In the genomic region with DNA sequence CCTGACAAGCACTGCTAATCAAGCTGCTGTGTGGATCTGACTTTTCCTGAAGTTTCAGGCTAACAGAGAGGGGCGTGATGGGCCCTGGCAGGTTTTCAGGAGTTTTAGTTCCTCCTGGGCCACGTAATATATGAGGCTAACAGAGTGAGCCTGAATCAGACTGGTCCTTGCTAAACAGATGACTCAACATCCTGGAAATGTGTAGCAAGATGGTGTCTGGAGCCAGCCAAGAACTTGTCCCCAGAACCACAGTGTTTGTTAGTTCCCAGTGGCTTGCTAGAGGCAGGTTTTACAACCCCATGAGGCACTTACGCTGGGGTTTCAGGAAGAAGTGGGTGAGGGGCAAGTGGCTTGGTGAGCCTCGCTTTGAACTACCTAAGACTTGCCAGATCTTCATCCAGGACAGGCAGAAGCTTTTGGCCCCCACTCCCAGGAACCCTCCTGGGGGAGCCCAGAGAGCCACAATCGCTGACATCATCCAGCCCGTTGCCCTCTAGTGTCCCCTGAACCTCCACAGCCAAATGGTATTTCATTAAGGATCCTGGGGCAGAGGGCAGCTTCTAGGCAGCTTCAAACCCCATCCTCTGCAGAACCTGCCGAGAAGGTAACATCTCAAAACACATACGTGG, we compare ENCODE assay signal across 8 cellular contexts. TPM values are rescaled to one million over a fixed set of nuclear protein-coding genes. Genes with fewer than 3 reads are reported as not detected.
DNase-seq lines count a peak whose midpoint lies in the region; ATAC-seq and TF ChIP-seq lines count a peak whose summit lies in the region.

No MANE protein-coding gene starts in this region.

- ATAC-seq in activated CD8-positive, alpha-beta memory T cell treated with anti-CD3 and anti-CD28 coated beads, Interleukin-2, amount 10 ng/mL, durations not matched to agents 7 days and 5 days = peak; percentile 90
- ATAC-seq in GM21528 (IDR thresholded peaks at IDR 0.05; ENCODE audit: low FRiP score, unreplicated experiment) = no peak
- ATAC-seq in GM19395 (IDR thresholded peaks at IDR 0.05; ENCODE audit: unreplicated experiment) = no peak
- ATAC-seq in GM21576 (IDR thresholded peaks at IDR 0.05; ENCODE audit: unreplicated experiment) = no peak

- peaks cover 34% of the 10 kb centered on the region for H3K4me1 Mint-ChIP-seq in activated CD8-positive, alpha-beta memory T cell treated with anti-CD3 and anti-CD28 coated beads, Interleukin-2, amount 10 ng/mL, durations not matched to agents 7 days and 5 days
- peaks cover 44% of the 10 kb centered on the region for H3K4me1 Mint-ChIP-seq in nephron

- TF ChIP-seq CTCF in SK-N-SH (IDR thresholded peaks at IDR 0.05) (no peak), esophagus muscularis mucosa (IDR thresholded peaks at IDR 0.05) (peak in 1 of 3 experiments; percentile 3), nephron (IDR thresholded peaks at IDR 0.05; ENCODE audit: unreplicated experiment in 3 of 3) (no peak)

- intact Hi-C loops in esophagus muscularis mucosa (cut with DNase I) = no loop called here

- H3K36me3 ChIP-seq in SK-N-SH (replicated peaks in 1 of 2; ENCODE audit: control insufficient read depth in 1 of 2, insufficient read depth in 2 of 2, low read length in 1 of 2) (no peaks in the 10 kb centered on the region), esophagus muscularis mucosa (no peaks in the 10 kb centered on the region)

- H4K20me1 ChIP-seq in SK-N-SH (ENCODE audit: insufficient read depth) = no peaks in the 10 kb centered on the region

- H3K27me3 Mint-ChIP-seq in activated CD8-positive, alpha-beta memory T cell treated with anti-CD3 and anti-CD28 coated beads, Interleukin-2, amount 10 ng/mL, durations not matched to agents 7 days and 5 days = peaks cover 16% of the 10 kb centered on the region
- peaks cover 4% of the 10 kb centered on the region for H3K27me3 Mint-ChIP-seq in nephron (ENCODE audit: low read depth)

- peak overlapping the region; percentile 48 for H3K4me2 ChIP-seq in SK-N-SH

- 46% methylated on average over 8 of the region's 8 CpGs for WGBS in SK-N-SH (ENCODE audit: low lambda C conversion rate)
- WGBS in esophagus muscularis mucosa = 51% methylated on average over 6 of the region's 8 CpGs

- H3K27ac ChIP-seq in SK-N-SH (ENCODE audit: low read depth in 2 of 2, low read length in 1 of 2) (peak overlapping the region in 1 of 2 experiments; percentile 79; a peak in 2 of 4 replicates), esophagus muscularis mucosa (replicated peaks in 1 of 4) (peak overlapping the region; percentile 84 to 89 (median 86))

- H3F3A ChIP-seq in SK-N-SH (replicated peaks; ENCODE audit: insufficient read depth) = peaks cover 26% of the 10 kb centered on the region

- peak overlapping the region; percentile 35; the same call in 1 of the 2 replicates for H3K9ac ChIP-seq in SK-N-SH

- TF ChIP-seq RAD21 in SK-N-SH (IDR thresholded peaks at IDR 0.05; ENCODE audit: low read length) = no peak

- no peaks in the 10 kb centered on the region for H3K27me3 ChIP-seq in SK-N-SH (ENCODE audit: insufficient read depth)
- H3K27me3 ChIP-seq in esophagus muscularis mucosa = no peaks in the 10 kb centered on the region

- H3K9me2 ChIP-seq in SK-N-SH = no peaks in the 10 kb centered on the region

- TF ChIP-seq EP300 in SK-N-SH (IDR thresholded peaks at IDR 0.05; ENCODE audit: borderline replicate concordance in 1 of 2, low read depth in 1 of 2, low read length in 1 of 2) = no peak; a peak in 1 of 4 replicates
- no peak for TF ChIP-seq EP300 in esophagus muscularis mucosa (IDR thresholded peaks at IDR 0.05)

- H3K4me3 Mint-ChIP-seq in activated CD8-positive, alpha-beta memory T cell treated with anti-CD3 and anti-CD28 coated beads, Interleukin-2, amount 10 ng/mL, durations not matched to agents 7 days and 5 days = peak overlapping the region; percentile 44
- H3K4me3 Mint-ChIP-seq in nephron = peak overlapping the region in 2 of 3 experiments; percentile 22 to 55

- H3K36me3 Mint-ChIP-seq in activated CD8-positive, alpha-beta memory T cell treated with anti-CD3 and anti-CD28 coated beads, Interleukin-2, amount 10 ng/mL, durations not matched to agents 7 days and 5 days = no peaks in the 10 kb centered on the region
- H3K36me3 Mint-ChIP-seq in nephron (ENCODE audit: low read depth) = no peaks in the 10 kb centered on the region

- H3K79me2 ChIP-seq in SK-N-SH (ENCODE audit: insufficient read depth) = peaks cover 12% of the 10 kb centered on the region; the same call in 1 of the 2 replicates

- peak overlapping the region; percentile 48 for H2AFZ ChIP-seq in SK-N-SH (ENCODE audit: low read depth)

- no peaks in the 10 kb centered on the region for H3K9me3 Mint-ChIP-seq in activated CD8-positive, alpha-beta memory T cell treated with anti-CD3 and anti-CD28 coated beads, Interleukin-2, amount 10 ng/mL, durations not matched to agents 7 days and 5 days (ENCODE audit: low read depth)
- H3K9me3 Mint-ChIP-seq in nephron = no peaks in the 10 kb centered on the region

- DNase-seq in activated CD8-positive, alpha-beta memory T cell treated with anti-CD3 and anti-CD28 coated beads, Interleukin-2, amount 10 ng/mL, durations not matched to agents 7 days and 5 days = peak; percentile 55
- DNase-seq in activated CD8-positive, alpha-beta memory T cell treated with anti-CD3 and anti-CD28 coated beads for 24 hours = no peak
- no peak for DNase-seq in SK-N-SH
- peak; percentile 95 for DNase-seq in esophagus muscularis mucosa (ENCODE audit: extremely low spot score)

- H3K4me3 ChIP-seq in SK-N-SH (ENCODE audit: low read depth in 2 of 2, low read length in 1 of 2) (peak overlapping the region in 1 of 2 experiments; percentile 18; a peak in 2 of 4 replicates), esophagus muscularis mucosa (peak overlapping the region in 2 of 4 donors; percentile 7 to 38)

- H3K4me1 ChIP-seq in SK-N-SH (ENCODE audit: control insufficient read depth in 1 of 2, insufficient read depth in 2 of 2, low read depth in 1 of 2, low read length in 1 of 2) (peaks cover 0 to 27% of the 10 kb centered on the region in 2 experiments; a peak in 3 of 4 replicates), esophagus muscularis mucosa (peaks cover 17 to 32% (median 28%) of the 10 kb centered on the region in 4 donors)

- no peaks in the 10 kb centered on the region for H3K9me3 ChIP-seq in SK-N-SH
- no peaks in the 10 kb centered on the region for H3K9me3 ChIP-seq in esophagus muscularis mucosa

- no peak for TF ChIP-seq POLR2A in esophagus muscularis mucosa (IDR thresholded peaks at IDR 0.05; ENCODE audit: low read depth)

- peak overlapping the region; percentile 44 for H3K27ac Mint-ChIP-seq in activated CD8-positive, alpha-beta memory T cell treated with anti-CD3 and anti-CD28 coated beads, Interleukin-2, amount 10 ng/mL, durations not matched to agents 7 days and 5 days
- H3K27ac Mint-ChIP-seq in nephron = peak overlapping the region; percentile 9 to 97 (median 95)

- POLR2A ChIA-PET in SK-N-SH (lab: Yijun Ruan, JAX) = no interaction called here

- CTCF ChIA-PET in activated CD8-positive, alpha-beta memory T cell treated with anti-CD3 and anti-CD28 coated beads, Interleukin-2, amount 10 ng/mL, durations not matched to agents 7 days and 5 days (lab: Charles Lee) = interaction anchor here (0.9 to 13.2 kb wide), 7 partner anchors 8 to 89 kb away, joined by 3 to 199 read pairs (median 3); partner anchors contain the start of genes COL1A1 and TMEM92
- CTCF ChIA-PET in SK-N-SH (lab: Yijun Ruan, JAX) = interaction anchor here (1.1 to 53.3 kb wide), 13 partner anchors 11 to 292 kb away, joined by 3 to 2150 read pairs (median 8); partner anchors contain the start of genes COL1A1, SGCA and TMEM92

TF ChIP-seq in SK-N-SH, 30 proteins besides CTCF, POLR2A, EP300 and RAD21 (continues in another document):
- TF ChIP-seq TAF1 (IDR thresholded peaks at IDR 0.05; ENCODE audit: borderline replicate concordance, low read depth, low read length) (peak; percentile 19; the same call in 1 of the 2 replicates), POLR2AphosphoS5 (IDR thresholded peaks at IDR 0.05; ENCODE audit: low read depth, low read length) (peak; percentile 66), CHD2 (IDR thresholded peaks at IDR 0.05; ENCODE audit: low read length, partially characterized antibody) (no peak), FOXM1 (IDR thresholded peaks at IDR 0.05; ENCODE audit: low read depth) (no peak), NFIC (IDR thresholded peaks at IDR 0.05; ENCODE audit: borderline replicate concordance) (peak; percentile 92), FOXJ3 (CRISPR knock-in tag; IDR thresholded peaks at IDR 0.05) (no peak), NRF1 (IDR thresholded peaks at IDR 0.05; ENCODE audit: low read depth, low read length) (no peak), GATA2 (CRISPR knock-in tag; IDR thresholded peaks at IDR 0.05) (no peak), FOSL2 (IDR thresholded peaks at IDR 0.05; ENCODE audit: borderline replicate concordance, low read depth) (peak; percentile 97)
- TF ChIP-seq, protein P1, sequence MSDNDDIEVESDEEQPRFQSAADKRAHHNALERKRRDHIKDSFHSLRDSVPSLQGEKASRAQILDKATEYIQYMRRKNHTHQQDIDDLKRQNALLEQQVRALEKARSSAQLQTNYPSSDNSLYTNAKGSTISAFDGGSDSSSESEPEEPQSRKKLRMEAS (IDR thresholded peaks at IDR 0.05; ENCODE audit: low read depth) = peak; percentile 72

RNA-seq across cellular contexts. Expression of gene TMEM92, which starts 15.9 kb away (rescaled TPM):
- total RNA-seq in activated CD8-positive, alpha-beta memory T cell treated with anti-CD3 and anti-CD28 coated beads, Interleukin-2, amount 10 ng/mL, durations not matched to agents 7 days and 5 days = under 1 TPM; 0.07 to 0.09 TPM
- 0.28 and 0.46 TPM in 2 replicates for polyA plus RNA-seq in SK-N-SH (2012; rRNA removed)
- polyA plus RNA-seq in SK-N-SH (2012; cell fraction: cytosol; rRNA removed) = 0.06 and 0.16 TPM in 2 replicates
- polyA plus RNA-seq in SK-N-SH (2012; cell fraction: nucleus; rRNA removed) = 0.15 and 0.20 TPM in 2 replicates
- total RNA-seq in esophagus muscularis mucosa = under 1 TPM in 1 of 4 donors, not detected in 3; 0.80 TPM

RNA-seq across cellular contexts. Expression of gene XYLT2, which starts 55.7 kb away (rescaled TPM):
- total RNA-seq in activated CD8-positive, alpha-beta memory T cell treated with anti-CD3 and anti-CD28 coated beads, Interleukin-2, amount 10 ng/mL, durations not matched to agents 7 days and 5 days = 10 to 100 TPM; 33.1 to 38.2 TPM
- 26.5 and 28.4 TPM in 2 replicates for polyA plus RNA-seq in SK-N-SH (2012; rRNA removed)
- polyA plus RNA-seq in SK-N-SH (2012; cell fraction: cytosol; rRNA removed) = 8.5 and 14.2 TPM in 2 replicates
- polyA plus RNA-seq in SK-N-SH (2012; cell fraction: nucleus; rRNA removed) = 52.8 and 55.8 TPM in 2 replicates
- 10 to 100 TPM; 12.8 to 29.8 (median 26.0) TPM for total RNA-seq in esophagus muscularis mucosa

Comparison
In these comparisons a context has a peak if more than half of its experiments do, and no peak if none do; other contexts are left out.
1. DNase-seq: peak in activated CD8-positive, alpha-beta memory T cell treated with anti-CD3 and anti-CD28 coated beads, Interleukin-2, amount 10 ng/mL, durations not matched to agents 7 days and 5 days (single experiment) and esophagus muscularis mucosa (single experiment); none in activated CD8-positive, alpha-beta memory T cell treated with anti-CD3 and anti-CD28 coated beads for 24 hours (single experiment) and SK-N-SH (single experiment).